ENCODE assay signal across 12 cellular contexts in genomic region chr5:150303070-150303595, GRCh38. TPM values are rescaled to one million over a fixed set of nuclear protein-coding genes. Genes with fewer than 3 reads are reported as not detected.
DNase-seq lines count a peak whose midpoint lies in the region; ATAC-seq and TF ChIP-seq lines count a peak whose summit lies in the region.
"Had no signal": no experiment of that assay in that cellular context is flagged by ENCODE, and none has a peak within 500 bp of the region (broad histone marks: within the 10 kb centered on the region; RNA-seq: fewer than 3 reads in every experiment).

No MANE protein-coding gene starts in this region.

- peak overlapping the region; percentile 93 for H3K27ac Mint-ChIP-seq in mesothelial cell of epicardium
- H3K27ac Mint-ChIP-seq: activated naive CD4-positive, alpha-beta T cell treated with anti-CD3 and anti-CD28 coated beads, Interleukin-2, amount 50 U/mL, for 24 hours had no signal

- H3K27me3 ChIP-seq in MG63 (no peaks in the 10 kb centered on the region), ectodermal cell (ENCODE audit: control insufficient read depth, insufficient read depth, low read length, poor library complexity, severe bottlenecking) (peaks cover 3% of the 10 kb centered on the region), transverse colon (peaks cover 37% of the 10 kb centered on the region)
- H3K27me3 ChIP-seq: SJCRH30 had no signal

- H3K36me3 ChIP-seq in MG63 (peaks cover 4% of the 10 kb centered on the region), ectodermal cell (ENCODE audit: control insufficient read depth, insufficient read depth, low read length) (no peaks in the 10 kb centered on the region), transverse colon (no peaks in the 10 kb centered on the region)
- H3K36me3 ChIP-seq: SJCRH30 had no signal

- H3K9me3 Mint-ChIP-seq in mesothelial cell of epicardium, result no peaks in the 10 kb centered on the region
- H3K9me3 Mint-ChIP-seq: activated naive CD4-positive, alpha-beta T cell treated with anti-CD3 and anti-CD28 coated beads, Interleukin-2, amount 50 U/mL, for 24 hours had no signal

- peak overlapping the region; percentile 75 for H3K4me3 Mint-ChIP-seq in mesothelial cell of epicardium
- H3K4me3 Mint-ChIP-seq: activated naive CD4-positive, alpha-beta T cell treated with anti-CD3 and anti-CD28 coated beads, Interleukin-2, amount 50 U/mL, for 24 hours had no signal

- H3K4me3 ChIP-seq in MG63, result no peak overlapping the region
- peak overlapping the region; percentile 42 for H3K4me3 ChIP-seq in ectodermal cell (ENCODE audit: insufficient read depth, low read depth, low read length)
- peak overlapping the region in 1 of 4 donors; percentile 27 for H3K4me3 ChIP-seq in transverse colon
- H3K4me3 ChIP-seq: SJCRH30 had no signal

- peak; percentile 61 for DNase-seq in MG63
- no peak for DNase-seq in mesothelial cell of epicardium (ENCODE audit: low spot score in 2 of 2, unreplicated experiment in 2 of 2)
- DNase-seq in transverse colon, result no peak
- DNase-seq: activated CD4-positive, alpha-beta T cell treated with anti-CD3 and anti-CD28 coated beads for 48 hours; DMS79; retina; SJCRH30 had no signal

- no peak overlapping the region for H3K27ac ChIP-seq in ectodermal cell (ENCODE audit: insufficient read depth, low read depth, low read length, poor library complexity, severe bottlenecking)
- H3K27ac ChIP-seq in transverse colon, result peak overlapping the region; percentile 46 to 67 (median 50)
- H3K27ac ChIP-seq: SJCRH30 had no signal

- no peak for TF ChIP-seq POLR2A in transverse colon (IDR thresholded peaks at IDR 0.05)

- H3K36me3 Mint-ChIP-seq in mesothelial cell of epicardium, result no peaks in the 10 kb centered on the region
- H3K36me3 Mint-ChIP-seq: activated naive CD4-positive, alpha-beta T cell treated with anti-CD3 and anti-CD28 coated beads, Interleukin-2, amount 50 U/mL, for 24 hours had no signal

- ATAC-seq in HG03280 (IDR thresholded peaks at IDR 0.05; ENCODE audit: unreplicated experiment), result no peak
- ATAC-seq in GM21528 (IDR thresholded peaks at IDR 0.05; ENCODE audit: low FRiP score, unreplicated experiment), result no peak
- ATAC-seq in HG03442 (IDR thresholded peaks at IDR 0.05; ENCODE audit: unreplicated experiment), result no peak

- TF ChIP-seq EP300 in transverse colon (IDR thresholded peaks at IDR 0.05; ENCODE audit: low read depth), result no peak

- H3K9me3 ChIP-seq in MG63 (no peaks in the 10 kb centered on the region), ectodermal cell (ENCODE audit: control insufficient read depth, low read length) (no peaks in the 10 kb centered on the region), transverse colon (no peaks in the 10 kb centered on the region)
- H3K9me3 ChIP-seq: SJCRH30 had no signal

- intact Hi-C loops in transverse colon (cut with DNase I; ENCODE audit: low total_unique reads), result no loop called here

- H3K27me3 Mint-ChIP-seq in mesothelial cell of epicardium (ENCODE audit: low read depth), result peaks cover 9% of the 10 kb centered on the region

- in situ Hi-C loops in transverse colon (cut with MboI; ENCODE audit: low pct_ligation_motif_present in 1 of 4, low pct_unique_long_range_greater_than_20kb in 1 of 4, low sequenced_read_pairs in 3 of 4), result no loop called here

- H3K4me1 ChIP-seq in ectodermal cell (ENCODE audit: control insufficient read depth, insufficient read depth, low read length), result peaks cover 44% of the 10 kb centered on the region
- H3K4me1 ChIP-seq in transverse colon, result peaks cover 0 to 32% (median 8%) of the 10 kb centered on the region in 4 donors

- peaks cover 49% of the 10 kb centered on the region for H3K4me1 Mint-ChIP-seq in mesothelial cell of epicardium
- H3K4me1 Mint-ChIP-seq: activated naive CD4-positive, alpha-beta T cell treated with anti-CD3 and anti-CD28 coated beads, Interleukin-2, amount 50 U/mL, for 24 hours had no signal

- 15 to 16% methylated on average over 16 of the region's 16 CpGs for WGBS in ectodermal cell, 2 experiments
- WGBS in transverse colon (ENCODE audit: low coverage in 1 of 2), 2 donors, result 33% methylated on average over 16 of the region's 16 CpGs; no CpG with 5 or more reads in 1 of the 2 donors

- no peak for TF ChIP-seq CTCF in mesothelial cell of epicardium (IDR thresholded peaks at IDR 0.05; ENCODE audit: unreplicated experiment)
- TF ChIP-seq CTCF in transverse colon (IDR thresholded peaks at IDR 0.05), result no peak

RNA-seq across cellular contexts. Expression of gene ARSI, which starts 0.4 kb away (rescaled TPM):
- 38.8 and 45.4 TPM in 2 replicates for total RNA-seq in MG63 (2014; rRNA removed; shearing (Covaris generic); ENCODE audit: low replicate concordance)
- polyA plus RNA-seq in ectodermal cell (2013, experiment 1 of 4), result 13.1 TPM
- 14.9 TPM for polyA plus RNA-seq in ectodermal cell (2013, experiment 2 of 4)
- polyA plus RNA-seq in ectodermal cell (2013, experiment 3 of 4), result 10.5 TPM
- polyA plus RNA-seq in ectodermal cell (2013, experiment 4 of 4), result 10.9 TPM
- total RNA-seq in mesothelial cell of epicardium (18.5 to 19.1 TPM (median 18.8 TPM) in 3 replicates), transverse colon (1 to 10 TPM in 1 of 4 donors, under 1 TPM in 1, not detected in 2; 0.48 to 1.6 TPM)

RNA-seq across cellular contexts. Expression of gene CAMK2A, which starts 13.6 kb away (rescaled TPM):
- total RNA-seq in MG63 (2014; rRNA removed; shearing (Covaris generic); ENCODE audit: low replicate concordance), result 0.56 TPM in 1 of 2 replicates, not detected in the other
- polyA plus RNA-seq in ectodermal cell (2013, experiment 1 of 4), result 2.3 TPM
- 3.4 TPM for polyA plus RNA-seq in ectodermal cell (2013, experiment 2 of 4)
- 2.9 TPM for polyA plus RNA-seq in ectodermal cell (2013, experiment 3 of 4)
- 2.7 TPM for polyA plus RNA-seq in ectodermal cell (2013, experiment 4 of 4)
- total RNA-seq in mesothelial cell of epicardium (3.9 to 4.1 TPM (median 4.0 TPM) in 3 replicates), transverse colon (under 1 TPM in 2 of 4 donors, not detected in 2; 0.32 to 0.82 TPM)

RNA-seq across cellular contexts. Expression of gene TCOF1, which starts 54.4 kb away (rescaled TPM):
- 76.0 and 118 TPM in 2 replicates for total RNA-seq in MG63 (2014; rRNA removed; shearing (Covaris generic); ENCODE audit: low replicate concordance)
- 88.2 TPM for polyA plus RNA-seq in ectodermal cell (2013, experiment 1 of 4)
- 73.4 TPM for polyA plus RNA-seq in ectodermal cell (2013, experiment 2 of 4)
- 61.1 TPM for polyA plus RNA-seq in ectodermal cell (2013, experiment 3 of 4)
- polyA plus RNA-seq in ectodermal cell (2013, experiment 4 of 4), result 60.8 TPM
- 53.7 to 58.8 TPM (median 55.7 TPM) in 3 replicates for total RNA-seq in mesothelial cell of epicardium
- 10 to 100 TPM; 12.0 to 87.2 (median 31.3) TPM for total RNA-seq in transverse colon
